ENCODE assay signal across 1 cellular context in genomic region chr15:69591905-69592508, GRCh38.
A peak's percentile ranks its signal among the peaks of the same experiment; 100 is the strongest.
TF ChIP-seq lines count a peak whose summit lies in the region.

No MANE protein-coding gene starts in this region.

TF ChIP-seq in HepG2, 621 proteins besides CTCF, POLR2A, EP300 and RAD21 (continued from another document and continues in another):
- TF ChIP-seq AHDC1 (CRISPR knock-in tag; IDR thresholded peaks at IDR 0.05; ENCODE audit: borderline replicate concordance) (peak; percentile 77; the same call in 1 of the 2 replicates), ZBED4 (CRISPR knock-in tag; IDR thresholded peaks at IDR 0.05; ENCODE audit: borderline replicate concordance) (peak; percentile 51; the same call in 1 of the 2 replicates), ARID5B (CRISPR knock-in tag; IDR thresholded peaks at IDR 0.05) (peak; percentile 97), JUNB (CRISPR knock-in tag; IDR thresholded peaks at IDR 0.05; ENCODE audit: borderline replicate concordance) (peak; percentile 98), PRDM4 (CRISPR knock-in tag; IDR thresholded peaks at IDR 0.05; ENCODE audit: borderline replicate concordance) (0 out of 2 replicates have a peak, but pooled peaks have one; percentile 54), ZNF788 (CRISPR knock-in tag; IDR thresholded peaks at IDR 0.05; ENCODE audit: borderline replicate concordance) (no peak), TEAD3 (CRISPR knock-in tag; optimal IDR thresholded peaks at IDR 0.05; ENCODE audit: borderline replicate concordance) (peak; percentile 67), IKZF5 (CRISPR knock-in tag; IDR thresholded peaks at IDR 0.05) (peak; percentile 87), ZNF276 (CRISPR knock-in tag; IDR thresholded peaks at IDR 0.05; ENCODE audit: low read depth) (no peak), ZNF567 (CRISPR knock-in tag; IDR thresholded peaks at IDR 0.05; ENCODE audit: borderline replicate concordance) (0 out of 2 replicates have a peak, but pooled peaks have one; percentile 54), ARID3A (IDR thresholded peaks at IDR 0.05; ENCODE audit: low read depth, low read length) (peak; percentile 81), HOMEZ (CRISPR knock-in tag; IDR thresholded peaks at IDR 0.05; ENCODE audit: low read depth) (0 out of 2 replicates have a peak, but pooled peaks have one; percentile 21), PITX1 (CRISPR knock-in tag; IDR thresholded peaks at IDR 0.05) (peak; percentile 98), GABPA (IDR thresholded peaks at IDR 0.05; ENCODE audit: low read depth, low read length) (no peak), GABPA (CRISPR knock-in tag; IDR thresholded peaks at IDR 0.05; ENCODE audit: low read depth) (peak; percentile 37; the same call in 1 of the 2 replicates), NONO (IDR thresholded peaks at IDR 0.05) (no peak), NONO (CRISPR knock-in tag; conservative IDR thresholded peaks at IDR 0.05) (no peak), NR2F1 (CRISPR knock-in tag; IDR thresholded peaks at IDR 0.05) (peak; percentile 66 to 96; a peak in 3 of 4 replicates), AHR (CRISPR knock-in tag; IDR thresholded peaks at IDR 0.05) (no peak), HMG20A (CRISPR knock-in tag; IDR thresholded peaks at IDR 0.05; ENCODE audit: borderline replicate concordance) (peak; percentile 100), SMAD3 (CRISPR knock-in tag; IDR thresholded peaks at IDR 0.05) (peak; percentile 94), ZFP91 (CRISPR knock-in tag; IDR thresholded peaks at IDR 0.05; ENCODE audit: borderline replicate concordance) (no peak), GATA4 (IDR thresholded peaks at IDR 0.05; ENCODE audit: borderline replicate concordance, low read depth) (peak; percentile 88; the same call in 1 of the 2 replicates), PAX8 (CRISPR knock-in tag; IDR thresholded peaks at IDR 0.05; ENCODE audit: borderline replicate concordance) (no peak), REPIN1 (CRISPR knock-in tag; IDR thresholded peaks at IDR 0.05; ENCODE audit: borderline replicate concordance, low read depth) (peak; percentile 61; the same call in 1 of the 2 replicates), ZNF17 (CRISPR knock-in tag; IDR thresholded peaks at IDR 0.05) (no peak), TCF7L2 (IDR thresholded peaks at IDR 0.05; ENCODE audit: low read depth, low read length) (peak; percentile 97)
